In the genomic region with DNA sequence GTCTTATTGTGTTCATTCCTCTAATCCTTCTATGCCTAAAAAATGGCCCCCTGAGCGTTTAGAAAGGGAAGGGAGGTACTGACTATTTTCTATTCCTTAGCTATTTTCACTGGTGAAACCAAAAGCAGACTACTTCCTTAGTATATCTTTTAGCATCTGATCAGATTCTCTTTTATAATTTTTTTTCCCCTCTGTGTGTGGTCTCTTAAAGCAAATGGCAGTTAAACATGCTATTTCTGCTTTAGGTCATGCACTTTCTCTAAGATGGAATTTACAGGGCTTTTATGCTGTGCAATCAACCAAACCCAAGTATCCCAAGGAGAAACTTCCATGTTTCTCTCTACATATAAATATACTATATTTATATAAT, we compare ENCODE assay signal across 12 cellular contexts. TPM values are rescaled to one million over a fixed set of nuclear protein-coding genes. Genes with fewer than 3 reads are reported as not detected.
DNase-seq lines count a peak whose midpoint lies in the region; ATAC-seq and TF ChIP-seq lines count a peak whose summit lies in the region.
"Had no signal": no experiment of that assay in that cellular context is flagged by ENCODE, and none has a peak within 500 bp of the region (broad histone marks: within the 10 kb centered on the region; RNA-seq: fewer than 3 reads in every experiment).

No MANE protein-coding gene starts in this region.

- DNase-seq in left ventricle myocardium inferior, result no peak
- DNase-seq in cardiac septum (ENCODE audit: low spot score), result no peak
- no peak for DNase-seq in central memory CD8-positive, alpha-beta T cell (ENCODE audit: low spot score in 2 of 2)
- no peak for DNase-seq in vagina (ENCODE audit: extremely low spot score in 2 of 2)
- no peak for DNase-seq in glomerular visceral epithelial cell (ENCODE audit: extremely low spot score)
- DNase-seq in NCI-H526 treated with DMSO at 0.1 percent for 48 hours (lab: John Stamatoyannopoulos, UW), result no peak
- DNase-seq: effector CD4-positive, alpha-beta T cell; NCI-H2227 treated with DMSO at 0.1 percent for 48 hours; stimulated activated CD4-positive, alpha-beta T cell treated with anti-CD3 and anti-CD28 coated beads, Interleukin-4, amount 100 ng/mL, for 24 hours had no signal

- ATAC-seq in central memory CD8-positive, alpha-beta T cell (replicated peaks; ENCODE audit: extremely low read depth, poor library complexity, severe bottlenecking), result no peak
- no peak for ATAC-seq in HG03521 (IDR thresholded peaks at IDR 0.05; ENCODE audit: unreplicated experiment)

- H3K4me1 Mint-ChIP-seq in central memory CD8-positive, alpha-beta T cell, result peaks cover 37% of the 10 kb centered on the region

- peak overlapping the region; percentile 4 for H3K9ac ChIP-seq in mucosa of stomach (ENCODE audit: low read length)

- H3K27me3 ChIP-seq in left ventricle myocardium inferior (ENCODE audit: low read depth) (no peaks in the 10 kb centered on the region), mucosa of stomach (ENCODE audit: control insufficient read depth, insufficient read depth, low read length) (no peaks in the 10 kb centered on the region), vagina (no peaks in the 10 kb centered on the region)

- intact Hi-C loops in left ventricle myocardium inferior (cut with micrococcal nuclease), result no loop called here
- intact Hi-C loops in cardiac septum (cut with DNase I), result no loop called here
- intact Hi-C loops in vagina (cut with DNase I), result no loop called here

- no peaks in the 10 kb centered on the region for H3K27me3 Mint-ChIP-seq in central memory CD8-positive, alpha-beta T cell

- no peaks in the 10 kb centered on the region for H3K36me3 ChIP-seq in left ventricle myocardium inferior
- H3K36me3 ChIP-seq in mucosa of stomach (ENCODE audit: control insufficient read depth, insufficient read depth, low read length), result no peaks in the 10 kb centered on the region
- no peaks in the 10 kb centered on the region for H3K36me3 ChIP-seq in vagina

- H3K27ac ChIP-seq in left ventricle myocardium inferior (replicated peaks) (peak overlapping the region; percentile 87), vagina (peak overlapping the region; percentile 77)

- peak overlapping the region; percentile 42 for H3K27ac Mint-ChIP-seq in central memory CD8-positive, alpha-beta T cell (ENCODE audit: low read depth)

- no peak for TF ChIP-seq CTCF in left ventricle myocardium inferior (IDR thresholded peaks at IDR 0.05; ENCODE audit: borderline replicate concordance)
- TF ChIP-seq CTCF in vagina (IDR thresholded peaks at IDR 0.05), result no peak

- no peaks in the 10 kb centered on the region for H3K9me3 ChIP-seq in left ventricle myocardium inferior (replicated peaks)
- H3K9me3 ChIP-seq in mucosa of stomach (ENCODE audit: control insufficient read depth, low read length), result no peaks in the 10 kb centered on the region
- no peaks in the 10 kb centered on the region for H3K9me3 ChIP-seq in vagina

- H3K4me3 ChIP-seq in left ventricle myocardium inferior (peak overlapping the region; percentile 57), mucosa of stomach (ENCODE audit: low read length) (no peak overlapping the region), vagina (peak overlapping the region; percentile 23 to 35)
- H3K4me3 ChIP-seq: lung had no signal

- H3K4me1 ChIP-seq in left ventricle myocardium inferior, result peaks cover 18% of the 10 kb centered on the region
- H3K4me1 ChIP-seq in mucosa of stomach (ENCODE audit: control insufficient read depth, insufficient read depth, low read length), result peaks cover 5% of the 10 kb centered on the region
- peaks cover 30% of the 10 kb centered on the region for H3K4me1 ChIP-seq in vagina

- TF ChIP-seq POLR2A in vagina (IDR thresholded peaks at IDR 0.05), result no peak

- peak overlapping the region; percentile 28 for H3K4me3 Mint-ChIP-seq in central memory CD8-positive, alpha-beta T cell

- no peaks in the 10 kb centered on the region for H3K9me3 Mint-ChIP-seq in central memory CD8-positive, alpha-beta T cell

- peaks cover 8% of the 10 kb centered on the region for H3K36me3 Mint-ChIP-seq in central memory CD8-positive, alpha-beta T cell (ENCODE audit: insufficient read depth)

RNA-seq across cellular contexts. Expression of a gene that starts 10.0 kb away (rescaled TPM):
- 533 TPM for total RNA-seq in left ventricle myocardium inferior
- 386 TPM for total RNA-seq in cardiac septum
- total RNA-seq in vagina, result 475 TPM
